ENCODE assay signal across 17 cellular contexts in genomic region chr10:123517901-123518300, GRCh38.
DNase-seq lines count a peak whose midpoint lies in the region; ATAC-seq and TF ChIP-seq lines count a peak whose summit lies in the region.
"Had no signal": no experiment of that assay in that cellular context is flagged by ENCODE, and none has a peak within 500 bp of the region (broad histone marks: within the 10 kb centered on the region; RNA-seq: fewer than 3 reads in every experiment).

No MANE protein-coding gene starts in this region.

- TF ChIP-seq CTCF in heart right ventricle (IDR thresholded peaks at IDR 0.05) (no peak), osteocyte (IDR thresholded peaks at IDR 0.05) (no peak), Calu3 (IDR thresholded peaks at IDR 0.05; ENCODE audit: unreplicated experiment) (no peak), colonic mucosa (IDR thresholded peaks at IDR 0.05) (no peak), gastrocnemius medialis (IDR thresholded peaks at IDR 0.05 in 4 of 5, conservative IDR thresholded peaks at IDR 0.05 in 1 of 5) (no peak)

- H3K36me3 ChIP-seq in heart right ventricle (no peaks in the 10 kb centered on the region), colonic mucosa (no peaks in the 10 kb centered on the region), gastrocnemius medialis (no peaks in the 10 kb centered on the region)
- H3K36me3 ChIP-seq: BE2C had no signal

- H3K9me3 ChIP-seq in heart right ventricle (no peaks in the 10 kb centered on the region), colonic mucosa (no peaks in the 10 kb centered on the region), gastrocnemius medialis (no peaks in the 10 kb centered on the region)
- H3K9me3 ChIP-seq: BE2C had no signal

- TF ChIP-seq POLR2A in gastrocnemius medialis (IDR thresholded peaks at IDR 0.05): no peak

- WGBS in heart right ventricle, 2 donors: 87 to 88% methylated on average over 4 of the region's 4 CpGs

- H3K9ac ChIP-seq in colonic mucosa (ENCODE audit: low read depth in 2 of 2, low read length in 2 of 2): no peak overlapping the region

- intact Hi-C loops in cardiac septum (cut with DNase I): no loop called here
- intact Hi-C loops in heart right ventricle (cut with DNase I): no loop called here
- intact Hi-C loops in Calu3 (cut with micrococcal nuclease; ENCODE audit: unreplicated experiment): no loop called here
- intact Hi-C loops in colonic mucosa (cut with DNase I): no loop called here
- intact Hi-C loops in gastrocnemius medialis (cut with DNase I; ENCODE audit: low total_unique reads): no loop called here

- H3K4me1 Mint-ChIP-seq in osteocyte (ENCODE audit: unreplicated experiment): no peaks in the 10 kb centered on the region
- no peaks in the 10 kb centered on the region for H3K4me1 Mint-ChIP-seq in Calu3 (ENCODE audit: low read depth, unreplicated experiment)
- H3K4me1 Mint-ChIP-seq: CD14-positive monocyte; CD4-positive, alpha-beta memory T cell had no signal

- no peak overlapping the region for H3K4me3 Mint-ChIP-seq in osteocyte (ENCODE audit: unreplicated experiment)
- H3K4me3 Mint-ChIP-seq in Calu3 (ENCODE audit: low read depth, unreplicated experiment): no peak overlapping the region
- H3K4me3 Mint-ChIP-seq: CD14-positive monocyte; CD4-positive, alpha-beta memory T cell; H9; IgD-negative memory B cell had no signal

- BruUV-seq in Calu3 (replicated peaks; lab: Mats Ljungman, UMichigan): no TSS peak

- CTCF ChIA-PET in Calu3 (lab: Charles Lee): interaction anchor here (0.6 kb wide), 1 partner anchor 132 kb away, joined by 4 read pairs; no protein-coding TSS in a partner anchor

- no peaks in the 10 kb centered on the region for H3K27me3 Mint-ChIP-seq in osteocyte (ENCODE audit: unreplicated experiment)
- H3K27me3 Mint-ChIP-seq in Calu3 (ENCODE audit: unreplicated experiment): peaks cover 22% of the 10 kb centered on the region

- H3K36me3 Mint-ChIP-seq in osteocyte (ENCODE audit: unreplicated experiment) (no peaks in the 10 kb centered on the region), Calu3 (ENCODE audit: insufficient read depth, unreplicated experiment) (no peaks in the 10 kb centered on the region)
- H3K36me3 Mint-ChIP-seq: CD14-positive monocyte; CD4-positive, alpha-beta memory T cell; IgD-negative memory B cell had no signal

- H3K27me3 ChIP-seq in heart right ventricle (peaks cover 0 to 40% (median 13%) of the 10 kb centered on the region in 7 donors), colonic mucosa (no peaks in the 10 kb centered on the region), gastrocnemius medialis (no peaks in the 10 kb centered on the region)

- DNase-seq in cardiac septum (ENCODE audit: low spot score) (peak; percentile 27), heart right ventricle (no peak), ecto neural progenitor cell (ENCODE audit: low spot score) (peak; percentile 24), osteocyte (ENCODE audit: extremely low spot score, unreplicated experiment) (peak; percentile 48), Calu3 (no peak), colonic mucosa (no peak), gastrocnemius medialis (no peak)
- DNase-seq: ACHN; BE2C; CD4-positive, alpha-beta memory T cell; DMS79 treated with DMSO at 0.1 percent for 48 hours; GF-D8; GOT3; H9 had no signal

- H3K27ac ChIP-seq in heart right ventricle (no peak overlapping the region), colonic mucosa (no peak overlapping the region), gastrocnemius medialis (no peak overlapping the region)

- H3K4me3 ChIP-seq in heart right ventricle (no peak overlapping the region), colonic mucosa (no peak overlapping the region), gastrocnemius medialis (no peak overlapping the region)

- peaks cover 16% of the 10 kb centered on the region for H3K9me3 Mint-ChIP-seq in osteocyte (ENCODE audit: unreplicated experiment)
- H3K9me3 Mint-ChIP-seq in Calu3 (ENCODE audit: low read depth, unreplicated experiment): no peaks in the 10 kb centered on the region
- H3K9me3 Mint-ChIP-seq: CD4-positive, alpha-beta memory T cell; H9; IgD-negative memory B cell had no signal

- in situ Hi-C loops in gastrocnemius medialis (cut with MboI; ENCODE audit: low sequenced_read_pairs in 4 of 4): no loop called here

- H3K4me1 ChIP-seq in heart right ventricle: no peaks in the 10 kb centered on the region
- H3K4me1 ChIP-seq in colonic mucosa: no peaks in the 10 kb centered on the region
- no peaks in the 10 kb centered on the region for H3K4me1 ChIP-seq in gastrocnemius medialis
- H3K4me1 ChIP-seq: BE2C had no signal

- H3K27ac Mint-ChIP-seq in osteocyte (ENCODE audit: unreplicated experiment): no peak overlapping the region
- no peak overlapping the region for H3K27ac Mint-ChIP-seq in Calu3 (ENCODE audit: unreplicated experiment)
- H3K27ac Mint-ChIP-seq: CD14-positive monocyte; CD4-positive, alpha-beta memory T cell; H9 had no signal

- ATAC-seq in heart right ventricle (no peak), gastrocnemius medialis (no peak)
- ATAC-seq: HepG2 had no signal

Comparison
In these comparisons a context has a peak if more than half of its experiments do, and no peak if none do; other contexts are left out.
1. DNase-seq: peak in cardiac septum (single experiment), ecto neural progenitor cell (single experiment) and osteocyte (single experiment); none in heart right ventricle (0 of 2), Calu3 (single experiment), colonic mucosa (single experiment) and gastrocnemius medialis (0 of 2).